Comparison of ENCODE assay signal across 1 cellular context in genomic region chr7:131556055-131556911, GRCh38.
A peak's percentile ranks its signal among the peaks of the same experiment; 100 is the strongest.
TF ChIP-seq lines count a peak whose summit lies in the region.

Gene PODXL, minus strand, starts transcription at chr7:131556628. Its CDS starts 269 bp downstream, at chr7:131556359.

TF ChIP-seq in K562, 482 proteins besides CTCF, POLR2A, EP300 and RAD21 (continued from another document and continues in another):
- TF ChIP-seq, protein P1, sequence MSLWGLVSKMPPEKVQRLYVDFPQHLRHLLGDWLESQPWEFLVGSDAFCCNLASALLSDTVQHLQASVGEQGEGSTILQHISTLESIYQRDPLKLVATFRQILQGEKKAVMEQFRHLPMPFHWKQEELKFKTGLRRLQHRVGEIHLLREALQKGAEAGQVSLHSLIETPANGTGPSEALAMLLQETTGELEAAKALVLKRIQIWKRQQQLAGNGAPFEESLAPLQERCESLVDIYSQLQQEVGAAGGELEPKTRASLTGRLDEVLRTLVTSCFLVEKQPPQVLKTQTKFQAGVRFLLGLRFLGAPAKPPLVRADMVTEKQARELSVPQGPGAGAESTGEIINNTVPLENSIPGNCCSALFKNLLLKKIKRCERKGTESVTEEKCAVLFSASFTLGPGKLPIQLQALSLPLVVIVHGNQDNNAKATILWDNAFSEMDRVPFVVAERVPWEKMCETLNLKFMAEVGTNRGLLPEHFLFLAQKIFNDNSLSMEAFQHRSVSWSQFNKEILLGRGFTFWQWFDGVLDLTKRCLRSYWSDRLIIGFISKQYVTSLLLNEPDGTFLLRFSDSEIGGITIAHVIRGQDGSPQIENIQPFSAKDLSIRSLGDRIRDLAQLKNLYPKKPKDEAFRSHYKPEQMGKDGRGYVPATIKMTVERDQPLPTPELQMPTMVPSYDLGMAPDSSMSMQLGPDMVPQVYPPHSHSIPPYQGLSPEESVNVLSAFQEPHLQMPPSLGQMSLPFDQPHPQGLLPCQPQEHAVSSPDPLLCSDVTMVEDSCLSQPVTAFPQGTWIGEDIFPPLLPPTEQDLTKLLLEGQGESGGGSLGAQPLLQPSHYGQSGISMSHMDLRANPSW (CRISPR knock-in tag; IDR thresholded peaks at IDR 0.05): no peak
- TF ChIP-seq TAF15 (IDR thresholded peaks at IDR 0.05; ENCODE audit: low read depth, low read length) (no peak), RUNX1 (IDR thresholded peaks at IDR 0.05; ENCODE audit: low read depth) (no peak), ZNF76 (CRISPR knock-in tag; IDR thresholded peaks at IDR 0.05; ENCODE audit: borderline replicate concordance) (no peak), MTF1 (CRISPR knock-in tag; IDR thresholded peaks at IDR 0.05; ENCODE audit: borderline replicate concordance) (no peak), NONO (IDR thresholded peaks at IDR 0.05; ENCODE audit: low read depth in 2 of 2, low read length in 1 of 2) (0 out of 4 replicates have a peak, but pooled peaks of 1 of the 2 experiments have one; percentile 23), ARID2 (IDR thresholded peaks at IDR 0.05) (no peak), TARDBP (IDR thresholded peaks at IDR 0.05) (no peak), ZNF212 (CRISPR knock-in tag; IDR thresholded peaks at IDR 0.05) (no peak), MAFF (IDR thresholded peaks at IDR 0.05; ENCODE audit: low read length) (no peak), E2F8 (IDR thresholded peaks at IDR 0.05; ENCODE audit: low read depth, partially characterized antibody) (no peak), NFIC (IDR thresholded peaks at IDR 0.05) (0 out of 2 replicates have a peak, but pooled peaks have one; percentile 12), RBBP5 (IDR thresholded peaks at IDR 0.05; ENCODE audit: borderline replicate concordance, insufficient read depth, low read length, poor library complexity, severe bottlenecking) (peak; percentile 31), GTF2E2 (tag; IDR thresholded peaks at IDR 0.05) (no peak), PCBP1 (IDR thresholded peaks at IDR 0.05; ENCODE audit: low read depth, low read length, poor library complexity, severe bottlenecking) (peak; percentile 30), ZSCAN29 (IDR thresholded peaks at IDR 0.05) (no peak), ZNF57 (CRISPR knock-in tag; IDR thresholded peaks at IDR 0.05) (no peak), ZEB2 (IDR thresholded peaks at IDR 0.05) (no peak), ETV6 (IDR thresholded peaks at IDR 0.05; ENCODE audit: borderline replicate concordance in 1 of 2, low read depth in 2 of 2, low read length in 1 of 2) (no peak), ETV6 (CRISPR knock-in tag; IDR thresholded peaks at IDR 0.05; ENCODE audit: borderline replicate concordance) (no peak), L3MBTL2 (IDR thresholded peaks at IDR 0.05) (peak; percentile 94), BRF1 (IDR thresholded peaks at IDR 0.05; ENCODE audit: borderline replicate concordance, extremely low read depth, insufficient read length) (no peak), MYBL2 (IDR thresholded peaks at IDR 0.05; ENCODE audit: low read depth) (no peak), MYBL2 (CRISPR knock-in tag; IDR thresholded peaks at IDR 0.05; ENCODE audit: borderline replicate concordance) (no peak), ZNF282 (CRISPR knock-in tag; IDR thresholded peaks at IDR 0.05) (0 out of 2 replicates have a peak, but pooled peaks have one; percentile 14), XRCC4 (IDR thresholded peaks at IDR 0.05; ENCODE audit: extremely low read depth, insufficient read depth, insufficient read length) (no peak), CBFA2T3 (IDR thresholded peaks at IDR 0.05) (no peak), KAT2B (IDR thresholded peaks at IDR 0.05; ENCODE audit: low read depth, low read length) (no peak)
- TF ChIP-seq, protein P2, sequence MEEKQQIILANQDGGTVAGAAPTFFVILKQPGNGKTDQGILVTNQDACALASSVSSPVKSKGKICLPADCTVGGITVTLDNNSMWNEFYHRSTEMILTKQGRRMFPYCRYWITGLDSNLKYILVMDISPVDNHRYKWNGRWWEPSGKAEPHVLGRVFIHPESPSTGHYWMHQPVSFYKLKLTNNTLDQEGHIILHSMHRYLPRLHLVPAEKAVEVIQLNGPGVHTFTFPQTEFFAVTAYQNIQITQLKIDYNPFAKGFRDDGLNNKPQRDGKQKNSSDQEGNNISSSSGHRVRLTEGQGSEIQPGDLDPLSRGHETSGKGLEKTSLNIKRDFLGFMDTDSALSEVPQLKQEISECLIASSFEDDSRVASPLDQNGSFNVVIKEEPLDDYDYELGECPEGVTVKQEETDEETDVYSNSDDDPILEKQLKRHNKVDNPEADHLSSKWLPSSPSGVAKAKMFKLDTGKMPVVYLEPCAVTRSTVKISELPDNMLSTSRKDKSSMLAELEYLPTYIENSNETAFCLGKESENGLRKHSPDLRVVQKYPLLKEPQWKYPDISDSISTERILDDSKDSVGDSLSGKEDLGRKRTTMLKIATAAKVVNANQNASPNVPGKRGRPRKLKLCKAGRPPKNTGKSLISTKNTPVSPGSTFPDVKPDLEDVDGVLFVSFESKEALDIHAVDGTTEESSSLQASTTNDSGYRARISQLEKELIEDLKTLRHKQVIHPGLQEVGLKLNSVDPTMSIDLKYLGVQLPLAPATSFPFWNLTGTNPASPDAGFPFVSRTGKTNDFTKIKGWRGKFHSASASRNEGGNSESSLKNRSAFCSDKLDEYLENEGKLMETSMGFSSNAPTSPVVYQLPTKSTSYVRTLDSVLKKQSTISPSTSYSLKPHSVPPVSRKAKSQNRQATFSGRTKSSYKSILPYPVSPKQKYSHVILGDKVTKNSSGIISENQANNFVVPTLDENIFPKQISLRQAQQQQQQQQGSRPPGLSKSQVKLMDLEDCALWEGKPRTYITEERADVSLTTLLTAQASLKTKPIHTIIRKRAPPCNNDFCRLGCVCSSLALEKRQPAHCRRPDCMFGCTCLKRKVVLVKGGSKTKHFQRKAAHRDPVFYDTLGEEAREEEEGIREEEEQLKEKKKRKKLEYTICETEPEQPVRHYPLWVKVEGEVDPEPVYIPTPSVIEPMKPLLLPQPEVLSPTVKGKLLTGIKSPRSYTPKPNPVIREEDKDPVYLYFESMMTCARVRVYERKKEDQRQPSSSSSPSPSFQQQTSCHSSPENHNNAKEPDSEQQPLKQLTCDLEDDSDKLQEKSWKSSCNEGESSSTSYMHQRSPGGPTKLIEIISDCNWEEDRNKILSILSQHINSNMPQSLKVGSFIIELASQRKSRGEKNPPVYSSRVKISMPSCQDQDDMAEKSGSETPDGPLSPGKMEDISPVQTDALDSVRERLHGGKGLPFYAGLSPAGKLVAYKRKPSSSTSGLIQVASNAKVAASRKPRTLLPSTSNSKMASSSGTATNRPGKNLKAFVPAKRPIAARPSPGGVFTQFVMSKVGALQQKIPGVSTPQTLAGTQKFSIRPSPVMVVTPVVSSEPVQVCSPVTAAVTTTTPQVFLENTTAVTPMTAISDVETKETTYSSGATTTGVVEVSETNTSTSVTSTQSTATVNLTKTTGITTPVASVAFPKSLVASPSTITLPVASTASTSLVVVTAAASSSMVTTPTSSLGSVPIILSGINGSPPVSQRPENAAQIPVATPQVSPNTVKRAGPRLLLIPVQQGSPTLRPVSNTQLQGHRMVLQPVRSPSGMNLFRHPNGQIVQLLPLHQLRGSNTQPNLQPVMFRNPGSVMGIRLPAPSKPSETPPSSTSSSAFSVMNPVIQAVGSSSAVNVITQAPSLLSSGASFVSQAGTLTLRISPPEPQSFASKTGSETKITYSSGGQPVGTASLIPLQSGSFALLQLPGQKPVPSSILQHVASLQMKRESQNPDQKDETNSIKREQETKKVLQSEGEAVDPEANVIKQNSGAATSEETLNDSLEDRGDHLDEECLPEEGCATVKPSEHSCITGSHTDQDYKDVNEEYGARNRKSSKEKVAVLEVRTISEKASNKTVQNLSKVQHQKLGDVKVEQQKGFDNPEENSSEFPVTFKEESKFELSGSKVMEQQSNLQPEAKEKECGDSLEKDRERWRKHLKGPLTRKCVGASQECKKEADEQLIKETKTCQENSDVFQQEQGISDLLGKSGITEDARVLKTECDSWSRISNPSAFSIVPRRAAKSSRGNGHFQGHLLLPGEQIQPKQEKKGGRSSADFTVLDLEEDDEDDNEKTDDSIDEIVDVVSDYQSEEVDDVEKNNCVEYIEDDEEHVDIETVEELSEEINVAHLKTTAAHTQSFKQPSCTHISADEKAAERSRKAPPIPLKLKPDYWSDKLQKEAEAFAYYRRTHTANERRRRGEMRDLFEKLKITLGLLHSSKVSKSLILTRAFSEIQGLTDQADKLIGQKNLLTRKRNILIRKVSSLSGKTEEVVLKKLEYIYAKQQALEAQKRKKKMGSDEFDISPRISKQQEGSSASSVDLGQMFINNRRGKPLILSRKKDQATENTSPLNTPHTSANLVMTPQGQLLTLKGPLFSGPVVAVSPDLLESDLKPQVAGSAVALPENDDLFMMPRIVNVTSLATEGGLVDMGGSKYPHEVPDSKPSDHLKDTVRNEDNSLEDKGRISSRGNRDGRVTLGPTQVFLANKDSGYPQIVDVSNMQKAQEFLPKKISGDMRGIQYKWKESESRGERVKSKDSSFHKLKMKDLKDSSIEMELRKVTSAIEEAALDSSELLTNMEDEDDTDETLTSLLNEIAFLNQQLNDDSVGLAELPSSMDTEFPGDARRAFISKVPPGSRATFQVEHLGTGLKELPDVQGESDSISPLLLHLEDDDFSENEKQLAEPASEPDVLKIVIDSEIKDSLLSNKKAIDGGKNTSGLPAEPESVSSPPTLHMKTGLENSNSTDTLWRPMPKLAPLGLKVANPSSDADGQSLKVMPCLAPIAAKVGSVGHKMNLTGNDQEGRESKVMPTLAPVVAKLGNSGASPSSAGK (IDR thresholded peaks at IDR 0.05): peak; percentile 62
- TF ChIP-seq, protein P3, sequence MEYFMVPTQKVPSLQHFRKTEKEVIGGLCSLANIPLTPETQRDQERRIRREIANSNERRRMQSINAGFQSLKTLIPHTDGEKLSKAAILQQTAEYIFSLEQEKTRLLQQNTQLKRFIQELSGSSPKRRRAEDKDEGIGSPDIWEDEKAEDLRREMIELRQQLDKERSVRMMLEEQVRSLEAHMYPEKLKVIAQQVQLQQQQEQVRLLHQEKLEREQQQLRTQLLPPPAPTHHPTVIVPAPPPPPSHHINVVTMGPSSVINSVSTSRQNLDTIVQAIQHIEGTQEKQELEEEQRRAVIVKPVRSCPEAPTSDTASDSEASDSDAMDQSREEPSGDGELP (CRISPR knock-in tag; IDR thresholded peaks at IDR 0.05; ENCODE audit: borderline replicate concordance): 0 out of 2 replicates have a peak, but pooled peaks have one; percentile 8
- TF ChIP-seq, protein P4, sequence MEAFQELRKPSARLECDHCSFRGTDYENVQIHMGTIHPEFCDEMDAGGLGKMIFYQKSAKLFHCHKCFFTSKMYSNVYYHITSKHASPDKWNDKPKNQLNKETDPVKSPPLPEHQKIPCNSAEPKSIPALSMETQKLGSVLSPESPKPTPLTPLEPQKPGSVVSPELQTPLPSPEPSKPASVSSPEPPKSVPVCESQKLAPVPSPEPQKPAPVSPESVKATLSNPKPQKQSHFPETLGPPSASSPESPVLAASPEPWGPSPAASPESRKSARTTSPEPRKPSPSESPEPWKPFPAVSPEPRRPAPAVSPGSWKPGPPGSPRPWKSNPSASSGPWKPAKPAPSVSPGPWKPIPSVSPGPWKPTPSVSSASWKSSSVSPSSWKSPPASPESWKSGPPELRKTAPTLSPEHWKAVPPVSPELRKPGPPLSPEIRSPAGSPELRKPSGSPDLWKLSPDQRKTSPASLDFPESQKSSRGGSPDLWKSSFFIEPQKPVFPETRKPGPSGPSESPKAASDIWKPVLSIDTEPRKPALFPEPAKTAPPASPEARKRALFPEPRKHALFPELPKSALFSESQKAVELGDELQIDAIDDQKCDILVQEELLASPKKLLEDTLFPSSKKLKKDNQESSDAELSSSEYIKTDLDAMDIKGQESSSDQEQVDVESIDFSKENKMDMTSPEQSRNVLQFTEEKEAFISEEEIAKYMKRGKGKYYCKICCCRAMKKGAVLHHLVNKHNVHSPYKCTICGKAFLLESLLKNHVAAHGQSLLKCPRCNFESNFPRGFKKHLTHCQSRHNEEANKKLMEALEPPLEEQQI (IDR thresholded peaks at IDR 0.05): no peak
- TF ChIP-seq, protein P5, sequence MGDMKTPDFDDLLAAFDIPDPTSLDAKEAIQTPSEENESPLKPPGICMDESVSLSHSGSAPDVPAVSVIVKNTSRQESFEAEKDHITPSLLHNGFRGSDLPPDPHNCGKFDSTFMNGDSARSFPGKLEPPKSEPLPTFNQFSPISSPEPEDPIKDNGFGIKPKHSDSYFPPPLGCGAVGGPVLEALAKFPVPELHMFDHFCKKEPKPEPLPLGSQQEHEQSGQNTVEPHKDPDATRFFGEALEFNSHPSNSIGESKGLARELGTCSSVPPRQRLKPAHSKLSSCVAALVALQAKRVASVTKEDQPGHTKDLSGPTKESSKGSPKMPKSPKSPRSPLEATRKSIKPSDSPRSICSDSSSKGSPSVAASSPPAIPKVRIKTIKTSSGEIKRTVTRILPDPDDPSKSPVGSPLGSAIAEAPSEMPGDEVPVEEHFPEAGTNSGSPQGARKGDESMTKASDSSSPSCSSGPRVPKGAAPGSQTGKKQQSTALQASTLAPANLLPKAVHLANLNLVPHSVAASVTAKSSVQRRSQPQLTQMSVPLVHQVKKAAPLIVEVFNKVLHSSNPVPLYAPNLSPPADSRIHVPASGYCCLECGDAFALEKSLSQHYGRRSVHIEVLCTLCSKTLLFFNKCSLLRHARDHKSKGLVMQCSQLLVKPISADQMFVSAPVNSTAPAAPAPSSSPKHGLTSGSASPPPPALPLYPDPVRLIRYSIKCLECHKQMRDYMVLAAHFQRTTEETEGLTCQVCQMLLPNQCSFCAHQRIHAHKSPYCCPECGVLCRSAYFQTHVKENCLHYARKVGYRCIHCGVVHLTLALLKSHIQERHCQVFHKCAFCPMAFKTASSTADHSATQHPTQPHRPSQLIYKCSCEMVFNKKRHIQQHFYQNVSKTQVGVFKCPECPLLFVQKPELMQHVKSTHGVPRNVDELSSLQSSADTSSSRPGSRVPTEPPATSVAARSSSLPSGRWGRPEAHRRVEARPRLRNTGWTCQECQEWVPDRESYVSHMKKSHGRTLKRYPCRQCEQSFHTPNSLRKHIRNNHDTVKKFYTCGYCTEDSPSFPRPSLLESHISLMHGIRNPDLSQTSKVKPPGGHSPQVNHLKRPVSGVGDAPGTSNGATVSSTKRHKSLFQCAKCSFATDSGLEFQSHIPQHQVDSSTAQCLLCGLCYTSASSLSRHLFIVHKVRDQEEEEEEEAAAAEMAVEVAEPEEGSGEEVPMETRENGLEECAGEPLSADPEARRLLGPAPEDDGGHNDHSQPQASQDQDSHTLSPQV (IDR thresholded peaks at IDR 0.05): no peak
